Comparison of ENCODE assay signal across 8 cellular contexts in genomic region chr7:123624527-123625183, GRCh38. TPM values are rescaled to one million over a fixed set of nuclear protein-coding genes. Genes with fewer than 3 reads are reported as not detected.
DNase-seq lines count a peak whose midpoint lies in the region; ATAC-seq and TF ChIP-seq lines count a peak whose summit lies in the region.

No MANE protein-coding gene starts in this region.

- H3K27ac ChIP-seq in stomach, result no peak overlapping the region

- TF ChIP-seq EP300 in stomach (IDR thresholded peaks at IDR 0.05), result no peak

- peak; percentile 95 for TF ChIP-seq CTCF in BE2C (IDR thresholded peaks at IDR 0.05; ENCODE audit: low read depth, low read length)
- peak; percentile 61 for TF ChIP-seq CTCF in astrocyte of the spinal cord (IDR thresholded peaks at IDR 0.05; ENCODE audit: low read depth, low read length)
- peak in 3 of 7 experiments; percentile 26 to 49 (median 38) for TF ChIP-seq CTCF in stomach (IDR thresholded peaks at IDR 0.05)

- intact Hi-C loops in stomach (cut with DNase I; ENCODE audit: low total_unique reads), result no loop called here

- 61 to 65% (median 61%) methylated on average over 12 of the region's 12 CpGs for WGBS in stomach, 5 donors

- H3K36me3 ChIP-seq in BE2C (no peaks in the 10 kb centered on the region), stomach (no peaks in the 10 kb centered on the region)

- no peak overlapping the region for H3K4me3 Mint-ChIP-seq in memory B cell

- H3K27ac Mint-ChIP-seq in memory B cell, result no peak overlapping the region

- H3K36me3 Mint-ChIP-seq in memory B cell, result no peaks in the 10 kb centered on the region

- in situ Hi-C loops in astrocyte of the spinal cord (cut with HindIII; ENCODE audit: low sequenced_read_pairs), result no loop called here

- peaks cover 4% of the 10 kb centered on the region; the same call in 1 of the 2 replicates for H3K4me1 ChIP-seq in BE2C
- no peaks in the 10 kb centered on the region for H3K4me1 ChIP-seq in stomach

- H3K27me3 ChIP-seq in BE2C (no peaks in the 10 kb centered on the region), stomach (no peaks in the 10 kb centered on the region)

- H3K27me3 Mint-ChIP-seq in memory B cell, result peaks cover 6% of the 10 kb centered on the region

- no peak for TF ChIP-seq POLR2A in stomach (IDR thresholded peaks at IDR 0.05)

- H3K9me3 ChIP-seq in BE2C, result no peaks in the 10 kb centered on the region
- no peaks in the 10 kb centered on the region for H3K9me3 ChIP-seq in stomach

- DNase-seq in BE2C, result peak; percentile 82
- DNase-seq in T follicular helper cell (ENCODE audit: low read depth), result peak; percentile 30
- no peak for DNase-seq in astrocyte of the spinal cord (ENCODE audit: low read depth, low spot score)
- DNase-seq in memory B cell (ENCODE audit: low spot score in 2 of 2), result peak; percentile 33 to 37
- DNase-seq in stomach, result peak; percentile 66
- DNase-seq in midbrain (lab: John Stamatoyannopoulos, UW), result no peak

- no peaks in the 10 kb centered on the region for H3K9me3 Mint-ChIP-seq in memory B cell

- H3K4me1 Mint-ChIP-seq in memory B cell, result peaks cover 4% of the 10 kb centered on the region

- H3K4me3 ChIP-seq in BE2C (ENCODE audit: low read depth, low read length) (no peak overlapping the region), astrocyte of the spinal cord (ENCODE audit: low read depth, low read length) (no peak overlapping the region), stomach (no peak overlapping the region)

- ATAC-seq in GM19324 (IDR thresholded peaks at IDR 0.05; ENCODE audit: low FRiP score, unreplicated experiment) (peak; percentile 86), HG03196 (IDR thresholded peaks at IDR 0.05; ENCODE audit: unreplicated experiment) (peak; percentile 77), memory B cell (ENCODE audit: low read depth) (peak; percentile 44)

RNA-seq across cellular contexts. Expression of gene ASB15, which starts 23.0 kb away (rescaled TPM):
- not detected for polyA plus RNA-seq in BE2C (2012; ENCODE audit: insufficient read depth, insufficient read length, low read depth)
- not detected for total RNA-seq in stomach
- not detected for polyA plus RNA-seq in stomach

RNA-seq across cellular contexts. Expression of gene LMOD2, which starts 31.0 kb away (rescaled TPM):
- polyA plus RNA-seq in BE2C (2012; ENCODE audit: insufficient read depth, insufficient read length, low read depth), result not detected
- not detected for total RNA-seq in stomach
- polyA plus RNA-seq in stomach, result under 1 TPM; 0.05 to 0.46 (median 0.12) TPM

Comparison
In these comparisons a context has a peak if more than half of its experiments do, and no peak if none do; other contexts are left out.
1. DNase-seq: peak in BE2C (single experiment), T follicular helper cell (single experiment), memory B cell (2 of 2) and stomach (single experiment); none in astrocyte of the spinal cord (single experiment) and midbrain (single experiment).
2. Peak in every context shown above with its lines, with median percentiles within 50 percentile points of each other: ATAC-seq.